1 cellular context compared by ENCODE assay signal in the genomic region with DNA sequence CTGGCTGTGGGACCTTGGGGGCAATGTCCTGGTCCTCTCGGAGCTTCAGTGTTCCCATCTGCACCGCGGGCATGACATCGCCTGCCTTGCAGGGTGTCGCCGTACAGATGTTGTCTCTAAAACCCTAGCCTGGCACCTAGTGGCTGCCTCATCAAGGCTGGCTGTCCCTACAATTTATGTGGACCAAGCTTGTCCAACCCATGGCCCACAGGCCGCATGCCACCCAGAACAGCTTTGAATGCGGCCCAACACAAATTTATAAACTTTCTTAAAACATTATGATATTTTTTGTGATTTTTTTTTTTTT.
TF ChIP-seq lines count a peak whose summit lies in the region.

No MANE protein-coding gene starts in this region.

TF ChIP-seq in SK-N-SH, 30 proteins besides CTCF, POLR2A, EP300 and RAD21 (continued from another document):
- TF ChIP-seq, protein P1, sequence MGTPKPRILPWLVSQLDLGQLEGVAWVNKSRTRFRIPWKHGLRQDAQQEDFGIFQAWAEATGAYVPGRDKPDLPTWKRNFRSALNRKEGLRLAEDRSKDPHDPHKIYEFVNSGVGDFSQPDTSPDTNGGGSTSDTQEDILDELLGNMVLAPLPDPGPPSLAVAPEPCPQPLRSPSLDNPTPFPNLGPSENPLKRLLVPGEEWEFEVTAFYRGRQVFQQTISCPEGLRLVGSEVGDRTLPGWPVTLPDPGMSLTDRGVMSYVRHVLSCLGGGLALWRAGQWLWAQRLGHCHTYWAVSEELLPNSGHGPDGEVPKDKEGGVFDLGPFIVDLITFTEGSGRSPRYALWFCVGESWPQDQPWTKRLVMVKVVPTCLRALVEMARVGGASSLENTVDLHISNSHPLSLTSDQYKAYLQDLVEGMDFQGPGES (IDR thresholded peaks at IDR 0.05; ENCODE audit: low read depth, low read length), result no peak
- TF ChIP-seq RXRA (IDR thresholded peaks at IDR 0.05; ENCODE audit: borderline replicate concordance, low read depth) (no peak), YY1 (IDR thresholded peaks at IDR 0.05; ENCODE audit: low read depth) (no peak), MXI1 (IDR thresholded peaks at IDR 0.05; ENCODE audit: low read depth, low read length) (no peak), FOXJ3 (CRISPR knock-in tag; IDR thresholded peaks at IDR 0.05) (no peak)
